Comparison of ENCODE assay signal across 8 cellular contexts in genomic region chrX:110003167-110004156, GRCh38. TPM values are rescaled to one million over a fixed set of nuclear protein-coding genes. Genes with fewer than 3 reads are reported as not detected.
A peak's percentile ranks its signal among the peaks of the same experiment; 100 is the strongest.
DNase-seq lines count a peak whose midpoint lies in the region; ATAC-seq and TF ChIP-seq lines count a peak whose summit lies in the region.

No MANE protein-coding gene starts in this region.

- H3K4me3 Mint-ChIP-seq in Caco-2 (ENCODE audit: unreplicated experiment) (peak overlapping the region; percentile 97), GM23338 (peak overlapping the region; percentile 84)

- H3K36me3 Mint-ChIP-seq in Caco-2 (ENCODE audit: insufficient read depth, unreplicated experiment) (no peaks in the 10 kb centered on the region), GM23338 (ENCODE audit: low read depth) (no peaks in the 10 kb centered on the region; the same call in 2 of the 3 replicates)

- no TSS peak for BruUV-seq in Caco-2 (replicated peaks; lab: Mats Ljungman, UMichigan)

- no peaks in the 10 kb centered on the region for H3K4me1 ChIP-seq in Caco-2
- no peaks in the 10 kb centered on the region; the same call in 1 of the 2 replicates for H3K4me1 ChIP-seq in GM23338 (ENCODE audit: insufficient read depth)
- H3K4me1 ChIP-seq in effector memory CD4-positive, alpha-beta T cell (ENCODE audit: control insufficient read depth, insufficient read depth, low read length, poor library complexity, severe bottlenecking), result peaks cover 8% of the 10 kb centered on the region
- H3K4me1 ChIP-seq in mucosa of rectum (ENCODE audit: control insufficient read depth in 2 of 2, insufficient read depth in 2 of 2, low read length in 2 of 2), result peaks cover 12 to 27% of the 10 kb centered on the region in 2 donors

- H3K27ac Mint-ChIP-seq in Caco-2 (ENCODE audit: unreplicated experiment), result peak overlapping the region; percentile 84
- H3K27ac Mint-ChIP-seq in GM23338, result 0 out of 2 replicates have a peak overlapping the region, but pooled peaks have one; percentile 52

- H3K9me2 ChIP-seq in GM23338 (ENCODE audit: insufficient read depth), result no peaks in the 10 kb centered on the region

- no peaks in the 10 kb centered on the region for H3K27me3 ChIP-seq in Caco-2 (replicated peaks; ENCODE audit: control insufficient read depth, insufficient read depth, low read length)
- H3K27me3 ChIP-seq in GM23338 (ENCODE audit: insufficient read depth), result no peaks in the 10 kb centered on the region
- no peaks in the 10 kb centered on the region for H3K27me3 ChIP-seq in effector memory CD4-positive, alpha-beta T cell (replicated peaks; ENCODE audit: control insufficient read depth, insufficient read depth, low read length, poor library complexity, severe bottlenecking)
- peaks cover 0 to 3% of the 10 kb centered on the region in 2 donors for H3K27me3 ChIP-seq in mucosa of rectum (ENCODE audit: control insufficient read depth in 2 of 2, insufficient read depth in 2 of 2, low read length in 2 of 2)

- H3K27me3 Mint-ChIP-seq in Caco-2 (ENCODE audit: insufficient read depth, unreplicated experiment) (no peaks in the 10 kb centered on the region), GM23338 (ENCODE audit: insufficient read depth, low read depth, poor library complexity) (peaks cover 3% of the 10 kb centered on the region)

- DNase-seq in Caco-2, result no peak
- DNase-seq in GM23338 (ENCODE audit: low spot score), result peak; percentile 30
- no peak for DNase-seq in SK-N-MC (ENCODE audit: low read depth, low spot score)
- DNase-seq in effector memory CD4-positive, alpha-beta T cell, result no peak
- no peak for DNase-seq in NCI-H226
- DNase-seq in NCI-H128 (lab: John Stamatoyannopoulos, UW; ENCODE audit: unreplicated experiment), result no peak

- H3K9me3 ChIP-seq in Caco-2 (no peaks in the 10 kb centered on the region), SK-N-MC (ENCODE audit: low read depth, low read length) (no peaks in the 10 kb centered on the region), mucosa of rectum (ENCODE audit: control insufficient read depth in 2 of 2, low read length in 2 of 2) (no peaks in the 10 kb centered on the region)
- H3K9me3 ChIP-seq in effector memory CD4-positive, alpha-beta T cell (ENCODE audit: control insufficient read depth, low read length), result no peaks in the 10 kb centered on the region

- H2AFZ ChIP-seq in GM23338, result peak overlapping the region; percentile 38; the same call in 1 of the 2 replicates

- H3F3A ChIP-seq in GM23338 (replicated peaks; ENCODE audit: low read depth), result no peaks in the 10 kb centered on the region

- CTCF ChIA-PET in Caco-2 (lab: Charles Lee), result no interaction called here

- no peaks in the 10 kb centered on the region; the same call in 1 of the 2 replicates for H4K20me1 ChIP-seq in GM23338 (replicated peaks; ENCODE audit: insufficient read depth)

- POLR2A ChIA-PET in Caco-2 (lab: Charles Lee), result no interaction called here

- peak overlapping the region; percentile 81 for H3K4me2 ChIP-seq in GM23338

- H3K4me3 ChIP-seq in Caco-2 (ENCODE audit: low read depth, low read length), result peak overlapping the region; percentile 77
- H3K4me3 ChIP-seq in GM23338, result peak overlapping the region; percentile 65
- peak overlapping the region; percentile 76 for H3K4me3 ChIP-seq in SK-N-MC
- peak overlapping the region; percentile 55 for H3K4me3 ChIP-seq in effector memory CD4-positive, alpha-beta T cell (ENCODE audit: insufficient read depth, low read depth, low read length, poor library complexity, severe bottlenecking)
- peak overlapping the region; percentile 71 to 86 for H3K4me3 ChIP-seq in mucosa of rectum (ENCODE audit: low read length in 2 of 2)

- no peaks in the 10 kb centered on the region; the same call in 1 of the 2 replicates for H3K79me2 ChIP-seq in GM23338 (replicated peaks; ENCODE audit: insufficient read depth)

- H3K9ac ChIP-seq in SK-N-MC (ENCODE audit: insufficient read length) (peak overlapping the region; percentile 71), mucosa of rectum (ENCODE audit: low read depth in 1 of 2, low read length in 2 of 2) (peak overlapping the region; percentile 68 to 79)

- peak; percentile 34 for ATAC-seq in GM23338
- ATAC-seq in HG03159 (IDR thresholded peaks at IDR 0.05; ENCODE audit: unreplicated experiment), result no peak

- H3K4me1 Mint-ChIP-seq in Caco-2 (ENCODE audit: low read depth, unreplicated experiment), result no peaks in the 10 kb centered on the region
- H3K4me1 Mint-ChIP-seq in GM23338, result peaks cover 26% of the 10 kb centered on the region

- no peak overlapping the region for H3K27ac ChIP-seq in GM23338 (ENCODE audit: low read depth)
- no peak overlapping the region for H3K27ac ChIP-seq in SK-N-MC
- peak overlapping the region; percentile 47 for H3K27ac ChIP-seq in effector memory CD4-positive, alpha-beta T cell (ENCODE audit: insufficient read depth, low read length, poor library complexity, severe bottlenecking)
- H3K27ac ChIP-seq in mucosa of rectum (ENCODE audit: low read depth in 2 of 2, low read length in 2 of 2), result peak overlapping the region; percentile 84 to 86

- intact Hi-C loops in Caco-2 (cut with micrococcal nuclease; ENCODE audit: unreplicated experiment), result loop anchor here (2.0 to 5.0 kb wide), 2 partner anchors 33 to 91 kb away; no protein-coding TSS in a partner anchor

- H3K9me3 Mint-ChIP-seq in Caco-2 (ENCODE audit: unreplicated experiment), result no peaks in the 10 kb centered on the region
- H3K9me3 Mint-ChIP-seq in GM23338, result no peaks in the 10 kb centered on the region

- TF ChIP-seq CTCF in Caco-2 (IDR thresholded peaks at IDR 0.05; ENCODE audit: insufficient read depth in 1 of 2, low read depth in 1 of 2, low read length in 1 of 2, severe bottlenecking in 1 of 2, unreplicated experiment in 1 of 2), result no peak
- TF ChIP-seq CTCF in GM23338 (conservative IDR thresholded peaks at IDR 0.05; ENCODE audit: low read depth in 2 of 2), result no peak

- H3K36me3 ChIP-seq in Caco-2 (ENCODE audit: control insufficient read depth, insufficient read depth, low read length) (no peaks in the 10 kb centered on the region), GM23338 (ENCODE audit: insufficient read depth) (no peaks in the 10 kb centered on the region), SK-N-MC (ENCODE audit: insufficient read depth, low read length) (no peaks in the 10 kb centered on the region), mucosa of rectum (ENCODE audit: control insufficient read depth in 2 of 2, insufficient read depth in 2 of 2, low read length in 2 of 2) (no peaks in the 10 kb centered on the region)
- no peaks in the 10 kb centered on the region for H3K36me3 ChIP-seq in effector memory CD4-positive, alpha-beta T cell (ENCODE audit: control insufficient read depth, insufficient read depth, low read length)

TF ChIP-seq in GM23338, 12 proteins besides CTCF, POLR2A, EP300 and RAD21 (continues in another document):
- TF ChIP-seq POLR2AphosphoS5 (IDR thresholded peaks at IDR 0.05; ENCODE audit: low read depth) (no peak), STAT1 (IDR thresholded peaks at IDR 0.05; ENCODE audit: unreplicated experiment) (no peak), ETS1 (IDR thresholded peaks at IDR 0.05) (no peak), ZNF331 (CRISPR knock-in tag; IDR thresholded peaks at IDR 0.05; ENCODE audit: low read depth) (no peak), EZH2phosphoT487 (IDR thresholded peaks at IDR 0.05; ENCODE audit: unreplicated experiment) (no peak), ZNF114 (CRISPR knock-in tag; IDR thresholded peaks at IDR 0.05) (no peak), EZH2 (IDR thresholded peaks at IDR 0.05; ENCODE audit: low read depth, unreplicated experiment) (no peak), JUNB (IDR thresholded peaks at IDR 0.05; ENCODE audit: unreplicated experiment) (no peak), REST (IDR thresholded peaks at IDR 0.05; ENCODE audit: unreplicated experiment) (no peak), NANOG (IDR thresholded peaks at IDR 0.05; ENCODE audit: borderline replicate concordance) (no peak), CREB1 (CRISPR knock-in tag; IDR thresholded peaks at IDR 0.05; ENCODE audit: low read depth) (no peak)

RNA-seq across cellular contexts. Expression of gene TMEM164, which starts 0.5 kb away (rescaled TPM):
- 25.6 and 26.2 TPM in 2 replicates for total RNA-seq in Caco-2 (2022)
- total RNA-seq in GM23338 (2014; rRNA removed; shearing (Covaris generic)), result 12.8 and 17.2 TPM in 2 replicates
- 3.2 and 3.4 TPM in 2 replicates for polyA plus RNA-seq in GM23338 (2016; fragmentation: Nextera tagmentation; extraction: Ambion mirVana)

Comparison
In these comparisons a context has a peak if more than half of its experiments do, and no peak if none do; other contexts are left out.
1. H3K27ac ChIP-seq: peak in effector memory CD4-positive, alpha-beta T cell (single experiment) and mucosa of rectum (2 of 2); none in GM23338 (single experiment) and SK-N-MC (single experiment).
2. Peak in every context shown above with its lines, with median percentiles within 50 percentile points of each other: H3K4me3 ChIP-seq.